In the genomic region with DNA sequence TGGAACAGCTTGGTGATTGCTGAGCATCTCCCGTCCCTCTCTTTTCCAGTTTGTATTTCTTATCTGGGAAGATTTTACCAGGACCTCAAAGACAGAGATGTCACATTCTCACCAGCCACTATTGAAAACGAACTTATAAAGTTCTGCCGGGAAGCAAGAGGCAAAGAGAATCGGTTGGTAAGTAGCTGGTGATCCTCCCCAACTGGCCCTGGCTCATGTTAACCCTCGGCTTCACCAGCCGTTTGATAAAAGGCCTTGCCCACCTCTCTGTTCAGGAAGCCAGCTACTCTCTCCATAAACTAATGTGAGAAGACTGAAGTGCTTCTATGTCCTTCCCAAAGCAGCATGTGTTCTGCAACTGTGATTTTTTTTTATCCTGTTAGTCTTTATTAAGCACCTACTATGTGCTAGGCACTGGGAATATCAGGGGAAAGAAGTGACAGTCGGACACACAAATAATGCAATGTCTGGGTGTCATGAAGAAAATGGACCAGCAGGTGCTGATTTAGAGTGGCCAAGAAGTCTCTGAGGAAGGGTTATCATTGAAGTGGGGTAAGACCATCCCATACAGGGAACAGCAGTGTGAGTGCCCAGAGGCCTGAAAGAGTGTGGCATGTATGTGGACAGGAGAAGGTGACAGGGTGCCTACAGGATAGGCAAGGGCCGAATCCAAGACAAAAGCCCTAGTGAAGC, we compare ENCODE assay signal across 8 cellular contexts. TPM values are rescaled to one million over a fixed set of nuclear protein-coding genes. Genes with fewer than 3 reads are reported as not detected.
DNase-seq lines count a peak whose midpoint lies in the region; ATAC-seq and TF ChIP-seq lines count a peak whose summit lies in the region.

No MANE protein-coding gene starts in this region.

- H3K36me3 Mint-ChIP-seq in T-helper 17 cell (ENCODE audit: low read depth), result peaks cover 4% of the 10 kb centered on the region

- no peaks in the 10 kb centered on the region for H3K27me3 Mint-ChIP-seq in T-helper 17 cell

- DNase-seq in H7, result no peak
- no peak for DNase-seq in T-helper 17 cell
- no peak for DNase-seq in fibroblast of pulmonary artery (ENCODE audit: low read depth)
- DNase-seq in skeletal muscle cell (ENCODE audit: low read depth), result no peak
- DNase-seq in DMS114 treated with DMSO at 0.1 percent for 48 hours (lab: John Stamatoyannopoulos, UW; ENCODE audit: unreplicated experiment), result no peak
- no peak for DNase-seq in retina

- ATAC-seq in T-helper 17 cell (no peak), GM21717 (IDR thresholded peaks at IDR 0.05; ENCODE audit: unreplicated experiment) (no peak), HG02870 (IDR thresholded peaks at IDR 0.05; ENCODE audit: unreplicated experiment) (no peak)

- H3K27ac Mint-ChIP-seq in T-helper 17 cell, result peak overlapping the region; percentile 99

- no peak for TF ChIP-seq CTCF in fibroblast of pulmonary artery (IDR thresholded peaks at IDR 0.05; ENCODE audit: low read length, missing control alignments)

- H3K4me3 ChIP-seq in H7 (ENCODE audit: insufficient read depth, low read depth, low read length) (peak overlapping the region; percentile 79), fibroblast of pulmonary artery (replicated peaks; ENCODE audit: low read depth, low read length) (peak overlapping the region; percentile 83), skeletal muscle cell (ENCODE audit: low read depth, low read length) (peak overlapping the region; percentile 94)

- H3K27me3 ChIP-seq in H7 (ENCODE audit: control insufficient read depth, insufficient read depth, low read length), result no peaks in the 10 kb centered on the region

- H3K4me3 Mint-ChIP-seq in T-helper 17 cell, result peak overlapping the region; percentile 96

- H3K4me1 Mint-ChIP-seq in T-helper 17 cell, result peaks cover 42% of the 10 kb centered on the region

- H3K9me3 ChIP-seq in T-helper 17 cell (ENCODE audit: control insufficient read depth, low read length, poor library complexity, severe bottlenecking), result no peaks in the 10 kb centered on the region

- peaks cover 28% of the 10 kb centered on the region for H3K36me3 ChIP-seq in H7 (replicated peaks; ENCODE audit: control insufficient read depth, insufficient read depth, low read length)

RNA-seq across cellular contexts. Expression of gene MANF, which starts 1.2 kb away (rescaled TPM):
- 82.7 and 84.0 TPM in 2 replicates for total RNA-seq in H7 (2014; rRNA removed; shearing (Covaris generic))
- total RNA-seq in T-helper 17 cell, result 10 to 100 TPM; 35.4 to 43.3 TPM

RNA-seq across cellular contexts. Expression of gene RBM15B, which starts 4.8 kb away (rescaled TPM):
- 29.3 and 30.0 TPM in 2 replicates for total RNA-seq in H7 (2014; rRNA removed; shearing (Covaris generic))
- 10 to 100 TPM; 28.2 to 31.1 TPM for total RNA-seq in T-helper 17 cell
